Comparison of ENCODE assay signal across 8 cellular contexts in the genomic region with DNA sequence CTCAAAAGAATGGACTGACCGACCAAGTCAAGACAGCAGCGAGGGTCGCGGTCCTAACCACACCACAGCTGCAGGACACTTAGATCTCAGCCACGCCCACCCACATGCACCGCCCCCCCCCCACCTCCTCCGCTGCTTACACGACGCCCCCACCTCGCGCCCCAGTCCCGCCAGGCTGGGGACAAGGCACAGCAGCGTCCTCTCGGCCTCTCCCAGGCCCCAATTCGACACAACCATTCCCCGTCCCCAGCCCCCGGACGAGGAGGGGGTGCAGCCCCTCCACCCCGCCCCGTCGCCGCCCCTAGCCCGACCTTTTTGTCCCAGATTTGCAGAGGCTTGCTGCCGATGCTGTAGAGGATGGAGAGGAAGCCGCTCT. TPM values are rescaled to one million over a fixed set of nuclear protein-coding genes. Genes with fewer than 3 reads are reported as not detected.
DNase-seq lines count a peak whose midpoint lies in the region; ATAC-seq, FAIRE-seq and TF ChIP-seq lines count a peak whose summit lies in the region.

No MANE protein-coding gene starts in this region.

- ATAC-seq in GM19452 (IDR thresholded peaks at IDR 0.05; ENCODE audit: unreplicated experiment) (peak; percentile 3), HG03565 (IDR thresholded peaks at IDR 0.05; ENCODE audit: unreplicated experiment) (no peak), GM18873 (IDR thresholded peaks at IDR 0.05; ENCODE audit: low FRiP score, unreplicated experiment) (no peak)

- H3K79me2 ChIP-seq in Karpas-422 (ENCODE audit: low read length): peaks cover 54% of the 10 kb centered on the region

- intact Hi-C loops in kidney (cut with DNase I): loop anchor here (10.0 kb wide), 1 partner anchor 104 kb away; a partner anchor contains a TSS

- H2AFZ ChIP-seq in Karpas-422 (ENCODE audit: low read length): peak overlapping the region; percentile 92

- peak overlapping the region; percentile 94 for H3K4me3 ChIP-seq in BLaER1
- peak overlapping the region; percentile 97 for H3K4me3 ChIP-seq in Karpas-422 (ENCODE audit: low read length)
- peak overlapping the region; percentile 93 for H3K4me3 ChIP-seq in astrocyte of the cerebellum (ENCODE audit: low read depth, low read length)
- H3K4me3 ChIP-seq in kidney (ENCODE audit: low read length in 2 of 2): peak overlapping the region; percentile 87 to 88
- H3K4me3 ChIP-seq in stomach smooth muscle (ENCODE audit: low read length in 2 of 2): peak overlapping the region; percentile 93 to 96

- H3K9ac ChIP-seq in BLaER1 (peak overlapping the region; percentile 94), Karpas-422 (ENCODE audit: low read length) (peak overlapping the region; percentile 99), kidney (ENCODE audit: low read length in 2 of 2) (peak overlapping the region; percentile 69 to 85), stomach smooth muscle (ENCODE audit: low read length in 2 of 2) (peak overlapping the region; percentile 71 to 83)

- H3K27ac ChIP-seq in BLaER1 (peak overlapping the region; percentile 94), Karpas-422 (ENCODE audit: low read length) (peak overlapping the region; percentile 85), kidney (ENCODE audit: low read depth in 2 of 2, low read length in 2 of 2) (peak overlapping the region; percentile 82 to 85), stomach smooth muscle (ENCODE audit: low read length) (peak overlapping the region; percentile 60)

- H3K36me3 ChIP-seq in BLaER1 (0 out of 2 replicates have a peak, but pooled peaks cover 9% of the 10 kb centered on the region), Karpas-422 (ENCODE audit: insufficient read depth, low read length) (no peaks in the 10 kb centered on the region), kidney (ENCODE audit: control insufficient read depth in 1 of 2, insufficient read depth in 2 of 2, low read length in 2 of 2) (no peaks in the 10 kb centered on the region), stomach smooth muscle (ENCODE audit: control insufficient read depth in 2 of 2, insufficient read depth in 2 of 2, low read length in 2 of 2) (no peaks in the 10 kb centered on the region)

- H3K4me1 ChIP-seq in BLaER1 (peaks cover 48% of the 10 kb centered on the region), Karpas-422 (ENCODE audit: low read length) (peaks cover 49% of the 10 kb centered on the region), kidney (ENCODE audit: control insufficient read depth in 1 of 2, insufficient read depth in 1 of 2, low read depth in 1 of 2, low read length in 2 of 2) (peaks cover 19 to 33% of the 10 kb centered on the region in 2 donors), stomach smooth muscle (ENCODE audit: control insufficient read depth, insufficient read depth, low read length) (peaks cover 41% of the 10 kb centered on the region)

- H3K4me2 ChIP-seq in BLaER1 (peak overlapping the region; percentile 99), Karpas-422 (ENCODE audit: low read depth, low read length, poor library complexity, severe bottlenecking) (peak overlapping the region; percentile 95)

- DNase-seq in Karpas-422: peak; percentile 68
- no peak for DNase-seq in astrocyte of the cerebellum (ENCODE audit: low read depth)
- peak; percentile 79 for DNase-seq in kidney

- no peak for FAIRE-seq in kidney (lab: Jason Lieb, UNC)

- H3K9me2 ChIP-seq in Karpas-422 (replicated peaks; ENCODE audit: insufficient read depth, low read length): no peaks in the 10 kb centered on the region

- in situ Hi-C loops in astrocyte of the cerebellum (cut with HindIII; ENCODE audit: low sequenced_read_pairs): no loop called here

- H3K27me3 ChIP-seq in BLaER1 (no peaks in the 10 kb centered on the region), Karpas-422 (ENCODE audit: low read length) (no peaks in the 10 kb centered on the region), stomach smooth muscle (ENCODE audit: control insufficient read depth in 1 of 2, insufficient read depth in 2 of 2, low read length in 2 of 2) (no peaks in the 10 kb centered on the region)

- TF ChIP-seq CTCF in astrocyte of the cerebellum (IDR thresholded peaks at IDR 0.05; ENCODE audit: low read depth, low read length, missing control alignments) (no peak), kidney (IDR thresholded peaks at IDR 0.05; ENCODE audit: borderline replicate concordance, extremely low read depth, insufficient read depth) (no peak)

- H3K9me3 ChIP-seq in BLaER1 (no peaks in the 10 kb centered on the region), Karpas-422 (ENCODE audit: low read length) (no peaks in the 10 kb centered on the region), kidney (ENCODE audit: control insufficient read depth in 1 of 2, low read length in 2 of 2) (no peaks in the 10 kb centered on the region), stomach smooth muscle (ENCODE audit: control insufficient read depth in 2 of 2, low read length in 2 of 2) (no peaks in the 10 kb centered on the region)

- peaks cover 49% of the 10 kb centered on the region for H4K20me1 ChIP-seq in BLaER1
- H4K20me1 ChIP-seq in Karpas-422 (ENCODE audit: insufficient read depth, low read depth, low read length): peaks cover 35% of the 10 kb centered on the region

RNA-seq across cellular contexts. Expression of a gene that starts 0.5 kb away (rescaled TPM):
- 50.6 and 60.5 TPM in 2 replicates for total RNA-seq in Karpas-422 (2014; rRNA removed; shearing (Covaris generic); ENCODE audit: low replicate concordance)
- total RNA-seq in kidney: 22.3 TPM
- 33.3 TPM for polyA plus RNA-seq in kidney (ENCODE audit: insufficient read depth, low read depth, low replicate concordance)
